8 cellular contexts compared by ENCODE assay signal in the genomic region with DNA sequence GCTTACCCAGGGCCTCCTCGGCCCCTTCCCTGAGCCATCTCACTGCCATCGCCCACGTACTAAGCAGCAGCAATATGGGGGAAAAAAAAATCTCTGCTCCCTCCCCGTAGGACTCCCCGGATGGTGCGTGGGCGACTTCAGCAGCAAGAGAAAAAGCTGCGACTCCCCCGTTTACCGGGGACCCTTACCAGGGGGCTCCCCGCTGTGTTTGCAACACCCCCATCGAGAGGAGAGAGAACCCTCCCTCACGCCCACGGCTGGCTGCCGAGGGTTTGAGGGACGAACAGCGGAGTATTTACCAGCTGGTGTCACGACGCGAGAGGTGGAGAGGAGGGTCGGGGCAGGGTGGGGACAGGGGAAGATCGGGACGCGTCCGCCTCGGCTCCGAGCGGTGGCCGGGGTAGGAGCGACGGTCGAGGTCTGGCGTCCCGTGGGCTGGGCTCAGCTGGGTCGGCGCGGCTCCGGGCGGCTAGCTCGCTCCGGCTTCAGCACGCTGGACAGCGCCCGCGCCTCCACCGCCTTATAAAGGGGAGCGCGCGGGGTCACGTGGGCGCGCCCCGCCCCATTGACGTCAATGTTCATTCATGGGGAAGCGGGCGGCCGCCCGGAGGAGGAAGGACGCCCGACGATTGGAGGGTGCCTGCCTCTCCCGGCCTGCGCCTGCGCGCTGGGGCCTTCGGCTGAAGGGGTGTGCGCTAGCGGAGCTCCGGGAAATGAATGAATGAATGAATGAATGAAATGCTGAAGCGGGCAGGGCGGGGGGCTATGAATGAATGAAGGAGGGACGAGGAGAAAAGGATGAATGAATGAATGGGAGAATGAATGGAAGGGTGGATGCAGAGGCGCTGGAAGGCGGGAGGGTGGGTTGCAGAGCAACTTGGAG. TPM values are rescaled to one million over a fixed set of nuclear protein-coding genes. Genes with fewer than 3 reads are reported as not detected.
DNase-seq lines count a peak whose midpoint lies in the region; TF ChIP-seq lines count a peak whose summit lies in the region.

Gene VGF, minus strand, starts transcription at position 495 of the 883 bp plus-strand sequence. CDS start 726 bp downstream, outside the sequence.

- no peak within 1 kb of the TSS for H2BK120ac ChIP-seq in mesenchymal stem cell (ENCODE audit: low read depth, low read length)

- H4K20me1 ChIP-seq in BLaER1 treated with 17β-estradiol and CSF1 and Interleukin-3, amounts not matched to agents 10 nM and 100 nM: peaks cover 0 to 40% (median 22%) of the 10 kb centered on the region in 11 experiments; a peak in 21 of 22 replicates

- peak within 1 kb of the TSS in 1 of 2 experiments; percentile 42 for H3K23ac ChIP-seq in mesenchymal stem cell (ENCODE audit: low read length in 2 of 2)

- H2AFZ ChIP-seq in mesenchymal stem cell (ENCODE audit: low read depth, low read length): no peak within 1 kb of the TSS

- no peak for TF ChIP-seq CTCF in GM20000 (IDR thresholded peaks at IDR 0.05; ENCODE audit: extremely low read depth, missing control alignments)

- no peak within 1 kb of the TSS for H2BK12ac ChIP-seq in mesenchymal stem cell (ENCODE audit: low read length in 2 of 2)

- peak within 1 kb of the TSS; percentile 90 to 100 (median 99) for H3K4me2 ChIP-seq in BLaER1 treated with 17β-estradiol and CSF1 and Interleukin-3, amounts not matched to agents 10 nM and 100 nM
- peak within 1 kb of the TSS; percentile 92 for H3K4me2 ChIP-seq in mesenchymal stem cell (ENCODE audit: low read length, poor library complexity, severe bottlenecking)

- DNase-seq in GM20000 (ENCODE audit: low spot score) (peak; percentile 98), HUDEP-2 (lab: John Stamatoyannopoulos, UW; ENCODE audit: unreplicated experiment in 76 of 76) (peak in 75 of 76 experiments; percentile 6 to 96 (median 90)), NOMO-1 treated with DMSO at 0.1 percent for 48 hours (lab: John Stamatoyannopoulos, UW; ENCODE audit: unreplicated experiment) (peak; percentile 96), mesenchymal stem cell (peak; percentile 93)
- DNase-seq in activated CD8-positive, alpha-beta memory T cell treated with anti-CD3 and anti-CD28 coated beads for 24 hours: peak; percentile 96
- peak; percentile 80 to 87 (median 83) for DNase-seq in effector memory CD4-positive, alpha-beta T cell
- peak; percentile 88 for DNase-seq in stimulated activated CD8-positive, alpha-beta memory T cell treated with anti-CD3 and anti-CD28 coated beads, Interleukin-15, amount 100 ng/mL, for 24 hours (ENCODE audit: low read depth)

- peak within 1 kb of the TSS; percentile 52 to 75 (median 62) for H3K4me3 ChIP-seq in BLaER1 treated with 17β-estradiol and CSF1 and Interleukin-3, amounts not matched to agents 10 nM and 100 nM
- no peak within 1 kb of the TSS for H3K4me3 ChIP-seq in effector memory CD4-positive, alpha-beta T cell (ENCODE audit: insufficient read depth, low read depth, low read length, poor library complexity, severe bottlenecking)
- H3K4me3 ChIP-seq in mesenchymal stem cell (ENCODE audit: insufficient read depth in 1 of 2, low read depth in 1 of 2, low read length in 2 of 2): peak within 1 kb of the TSS in 1 of 2 experiments; percentile 71

- H4K8ac ChIP-seq in mesenchymal stem cell (ENCODE audit: low read length): no peak within 1 kb of the TSS

- peaks cover 0 to 4% (median 1%) of the 10 kb centered on the region in 11 experiments; a peak in 7 of 22 replicates for H3K36me3 ChIP-seq in BLaER1 treated with 17β-estradiol and CSF1 and Interleukin-3, amounts not matched to agents 10 nM and 100 nM
- H3K36me3 ChIP-seq in effector memory CD4-positive, alpha-beta T cell (ENCODE audit: control insufficient read depth, insufficient read depth, low read length): no peaks in the 10 kb centered on the region
- H3K36me3 ChIP-seq in mesenchymal stem cell (ENCODE audit: control insufficient read depth in 1 of 2, insufficient read depth in 2 of 2, low read depth in 1 of 2, low read length in 2 of 2): peaks cover 11 to 15% of the 10 kb centered on the region in 2 experiments

- no peak within 1 kb of the TSS for H4K91ac ChIP-seq in mesenchymal stem cell (ENCODE audit: low read length)

- H3K79me1 ChIP-seq in mesenchymal stem cell (replicated peaks; ENCODE audit: low read length, poor library complexity, severe bottlenecking): no peaks in the 10 kb centered on the region

- H2BK5ac ChIP-seq in mesenchymal stem cell (ENCODE audit: low read depth, low read length, poor library complexity, severe bottlenecking): no peak within 1 kb of the TSS

- 2% methylated on average over 74 of the region's 74 CpGs for WGBS in mesenchymal stem cell

- peak within 1 kb of the TSS in 3 of 11 experiments; percentile 31 to 58 (median 49); a peak in 6 of 22 replicates for H3K27ac ChIP-seq in BLaER1 treated with 17β-estradiol and CSF1 and Interleukin-3, amounts not matched to agents 10 nM and 100 nM
- no peak within 1 kb of the TSS for H3K27ac ChIP-seq in effector memory CD4-positive, alpha-beta T cell (ENCODE audit: insufficient read depth, low read length, poor library complexity, severe bottlenecking)
- H3K27ac ChIP-seq in mesenchymal stem cell (ENCODE audit: low read length, poor library complexity, severe bottlenecking): no peak within 1 kb of the TSS

- H3K9me3 ChIP-seq in BLaER1 treated with 17β-estradiol and CSF1 and Interleukin-3, amounts not matched to agents 10 nM and 100 nM (replicated peaks in 1 of 11): no peaks in the 10 kb centered on the region
- no peaks in the 10 kb centered on the region for H3K9me3 ChIP-seq in effector memory CD4-positive, alpha-beta T cell (ENCODE audit: control insufficient read depth, low read length)
- H3K9me3 ChIP-seq in mesenchymal stem cell (ENCODE audit: control insufficient read depth, low read length): no peaks in the 10 kb centered on the region

- peak within 1 kb of the TSS in 5 of 11 experiments; percentile 4 to 79 (median 34); a peak in 8 of 22 replicates for H3K9ac ChIP-seq in BLaER1 treated with 17β-estradiol and CSF1 and Interleukin-3, amounts not matched to agents 10 nM and 100 nM
- H3K9ac ChIP-seq in mesenchymal stem cell (ENCODE audit: low read length): no peak within 1 kb of the TSS

- H3K4ac ChIP-seq in mesenchymal stem cell (ENCODE audit: low read depth in 1 of 2, low read length in 2 of 2): no peak within 1 kb of the TSS

- H3K27me3 ChIP-seq in BLaER1 treated with 17β-estradiol and CSF1 and Interleukin-3, amounts not matched to agents 10 nM and 100 nM: peaks cover 57 to 66% (median 62%) of the 10 kb centered on the region in 11 experiments
- H3K27me3 ChIP-seq in effector memory CD4-positive, alpha-beta T cell (replicated peaks; ENCODE audit: control insufficient read depth, insufficient read depth, low read length, poor library complexity, severe bottlenecking): peaks cover 82% of the 10 kb centered on the region
- peaks cover 55 to 68% of the 10 kb centered on the region in 2 experiments for H3K27me3 ChIP-seq in mesenchymal stem cell (ENCODE audit: control insufficient read depth in 1 of 2, insufficient read depth in 1 of 2, low read length in 2 of 2)

- no peak within 1 kb of the TSS for H2BK15ac ChIP-seq in mesenchymal stem cell (ENCODE audit: low read depth, poor library complexity, severe bottlenecking)

- peaks cover 64 to 93% (median 87%) of the 10 kb centered on the region in 10 experiments for H3K4me1 ChIP-seq in BLaER1 treated with 17β-estradiol and CSF1 and Interleukin-3, amounts not matched to agents 10 nM and 100 nM
- peaks cover 49% of the 10 kb centered on the region for H3K4me1 ChIP-seq in effector memory CD4-positive, alpha-beta T cell (ENCODE audit: control insufficient read depth, insufficient read depth, low read length, poor library complexity, severe bottlenecking)
- H3K4me1 ChIP-seq in mesenchymal stem cell (ENCODE audit: control insufficient read depth, insufficient read depth, low read depth, low read length): peaks cover 65% of the 10 kb centered on the region

- no peak within 1 kb of the TSS for H2AK5ac ChIP-seq in mesenchymal stem cell (ENCODE audit: low read length, severe bottlenecking)

- H3K14ac ChIP-seq in mesenchymal stem cell (ENCODE audit: low read length in 2 of 2): no peak within 1 kb of the TSS

- H3K18ac ChIP-seq in mesenchymal stem cell (ENCODE audit: low read depth in 1 of 2, low read length in 2 of 2): no peak within 1 kb of the TSS

RNA-seq across cellular contexts. Expression of gene VGF, which starts in this region (rescaled TPM):
- 0.04 TPM for polyA plus RNA-seq in mesenchymal stem cell (2013, experiment 1 of 2)
- polyA plus RNA-seq in mesenchymal stem cell (2013, experiment 2 of 2): 0.05 TPM
